In the genomic region with DNA sequence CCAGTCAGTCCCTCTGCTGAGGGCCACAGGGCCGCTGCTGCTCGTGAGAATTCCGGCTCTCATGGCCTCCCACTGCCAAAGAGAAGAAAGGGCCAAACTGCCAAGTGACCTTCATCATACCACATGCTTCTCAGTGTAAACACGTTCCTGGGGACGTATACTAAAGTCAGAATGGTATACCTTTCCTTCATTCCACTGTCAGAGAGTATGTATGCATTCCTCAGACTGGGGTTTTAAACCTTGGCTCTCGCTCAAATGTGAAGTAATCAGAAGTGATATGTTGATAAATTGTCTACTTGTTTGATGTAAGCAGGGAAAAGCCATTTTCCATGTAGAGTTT, we compare ENCODE assay signal across 1 cellular context.
TF ChIP-seq lines count a peak whose summit lies in the region.

No MANE protein-coding gene starts in this region.

TF ChIP-seq in H1, 55 proteins besides CTCF, POLR2A, EP300 and RAD21 (continued from another document):
- no peak for TF ChIP-seq CEBPB (IDR thresholded peaks at IDR 0.05; ENCODE audit: low read depth, low read length)
- TF ChIP-seq FOSL1 (IDR thresholded peaks at IDR 0.05; ENCODE audit: insufficient read depth, low read depth, low read length): no peak
- no peak for TF ChIP-seq NRF1 (IDR thresholded peaks at IDR 0.05; ENCODE audit: low read depth, low read length)
- TF ChIP-seq YY1 (IDR thresholded peaks at IDR 0.05; ENCODE audit: low read depth, low read length): no peak
- TF ChIP-seq PHF8 (conservative IDR thresholded peaks at IDR 0.05; ENCODE audit: low read depth, low read length): no peak
